In the genomic region with DNA sequence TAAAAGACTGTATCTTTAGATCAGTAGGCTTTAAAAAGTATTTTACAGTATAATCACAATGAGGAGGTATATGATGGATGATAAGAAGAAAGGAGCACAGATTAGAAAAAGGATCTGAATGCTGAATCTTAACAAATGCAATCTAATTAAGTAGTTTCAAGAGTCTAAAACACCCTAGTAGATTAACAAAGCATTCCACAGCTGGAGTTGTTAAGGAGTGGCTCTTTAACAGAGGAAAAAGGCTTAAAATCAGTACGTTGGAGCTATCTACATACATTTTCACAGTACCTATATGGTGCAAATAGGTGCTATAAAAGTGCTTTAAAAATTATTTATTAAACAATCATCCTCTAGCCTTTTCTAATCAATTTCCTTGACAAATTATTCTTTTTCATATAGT, we compare ENCODE assay signal across 18 cellular contexts. TPM values are rescaled to one million over a fixed set of nuclear protein-coding genes. Genes with fewer than 3 reads are reported as not detected.
DNase-seq lines count a peak whose midpoint lies in the region; ATAC-seq and TF ChIP-seq lines count a peak whose summit lies in the region.
"Had no signal": no experiment of that assay in that cellular context is flagged by ENCODE, and none has a peak within 500 bp of the region (broad histone marks: within the 10 kb centered on the region; RNA-seq: fewer than 3 reads in every experiment).

No MANE protein-coding gene starts in this region.

- peak overlapping the region; percentile 30 for H3K27ac Mint-ChIP-seq in central memory CD8-positive, alpha-beta T cell (ENCODE audit: low read depth)
- H3K27ac Mint-ChIP-seq in nephron, result peak overlapping the region; percentile 51 to 86 (median 65)
- H3K27ac Mint-ChIP-seq: CD8-positive, alpha-beta T cell; HFFc6 had no signal

- H3K27me3 ChIP-seq in skeletal muscle tissue (ENCODE audit: control insufficient read depth in 3 of 3, insufficient read depth in 3 of 3, low read length in 3 of 3), result no peaks in the 10 kb centered on the region
- H3K27me3 ChIP-seq: BLaER1 had no signal

- no peak overlapping the region for H3K9ac ChIP-seq in skeletal muscle tissue (ENCODE audit: low read depth in 1 of 3, low read length in 3 of 3)
- H3K9ac ChIP-seq: BLaER1, GM23248 had no signal

- no peaks in the 10 kb centered on the region for H3K9me3 ChIP-seq in skeletal muscle tissue (ENCODE audit: control insufficient read depth in 3 of 3, low read length in 3 of 3)
- H3K9me3 ChIP-seq: BLaER1 had no signal

- H3K4me1 Mint-ChIP-seq in central memory CD8-positive, alpha-beta T cell, result peaks cover 4% of the 10 kb centered on the region
- H3K4me1 Mint-ChIP-seq in nephron, result peaks cover 15% of the 10 kb centered on the region

- peak; percentile 50 for DNase-seq in NCI-H82 (lab: John Stamatoyannopoulos, UW)
- DNase-seq in central memory CD8-positive, alpha-beta T cell (ENCODE audit: low spot score in 2 of 2), result no peak
- DNase-seq in NK-92 (lab: John Stamatoyannopoulos, UW; ENCODE audit: unreplicated experiment), result no peak
- no peak for DNase-seq in AG08396 (ENCODE audit: low spot score)
- DNase-seq: Calu3; CD8-positive, alpha-beta T cell; DMS53; DND-41; EL; GM23248; HCEC 1CT; HFFc6; KG1 had no signal

- no peaks in the 10 kb centered on the region for H3K27me3 Mint-ChIP-seq in central memory CD8-positive, alpha-beta T cell
- no peaks in the 10 kb centered on the region for H3K27me3 Mint-ChIP-seq in nephron (ENCODE audit: low read depth)

- peaks cover 0 to 5% (median 4%) of the 10 kb centered on the region in 3 donors for H3K4me1 ChIP-seq in skeletal muscle tissue (ENCODE audit: control insufficient read depth in 3 of 3, insufficient read depth in 3 of 3, low read length in 3 of 3)
- H3K4me1 ChIP-seq: BLaER1 had no signal

- no peaks in the 10 kb centered on the region for H3K9me3 Mint-ChIP-seq in central memory CD8-positive, alpha-beta T cell
- no peaks in the 10 kb centered on the region for H3K9me3 Mint-ChIP-seq in nephron
- H3K9me3 Mint-ChIP-seq: CD14-positive monocyte; CD8-positive, alpha-beta T cell; HFFc6 had no signal

- no peak for ATAC-seq in central memory CD8-positive, alpha-beta T cell (replicated peaks; ENCODE audit: extremely low read depth, poor library complexity, severe bottlenecking)
- ATAC-seq in HG03342 (IDR thresholded peaks at IDR 0.05; ENCODE audit: unreplicated experiment), result no peak
- ATAC-seq: CD8-positive, alpha-beta T cell had no signal

- no peak for TF ChIP-seq CTCF in nephron (IDR thresholded peaks at IDR 0.05; ENCODE audit: unreplicated experiment in 3 of 3)

- peak overlapping the region; percentile 2 for H3K27ac ChIP-seq in skeletal muscle tissue (ENCODE audit: low read depth, low read length)
- H3K27ac ChIP-seq: BLaER1, GM23248 had no signal

- H3K4me3 ChIP-seq in skeletal muscle tissue (ENCODE audit: low read length in 3 of 3), result no peak overlapping the region
- H3K4me3 ChIP-seq: BLaER1, GM23248 had no signal

- no peaks in the 10 kb centered on the region for H3K36me3 ChIP-seq in skeletal muscle tissue (ENCODE audit: control insufficient read depth in 3 of 3, insufficient read depth in 3 of 3, low read length in 3 of 3)

- H3K36me3 Mint-ChIP-seq in central memory CD8-positive, alpha-beta T cell (ENCODE audit: insufficient read depth), result no peaks in the 10 kb centered on the region
- peaks cover 8% of the 10 kb centered on the region for H3K36me3 Mint-ChIP-seq in nephron (ENCODE audit: low read depth)

- no peak overlapping the region for H3K4me3 Mint-ChIP-seq in central memory CD8-positive, alpha-beta T cell
- no peak overlapping the region for H3K4me3 Mint-ChIP-seq in nephron
- H3K4me3 Mint-ChIP-seq: CD8-positive, alpha-beta T cell; HFFc6 had no signal

RNA-seq across cellular contexts. Expression of a gene that starts 34.5 kb away (rescaled TPM):
- 69.4 TPM for total RNA-seq in skeletal muscle tissue
